ENCODE assay signal across 19 cellular contexts in genomic region chr11:17742019-17742418, GRCh38. TPM values are rescaled to one million over a fixed set of nuclear protein-coding genes. Genes with fewer than 3 reads are reported as not detected.
DNase-seq lines count a peak whose midpoint lies in the region; ATAC-seq and TF ChIP-seq lines count a peak whose summit lies in the region.
"Had no signal": no experiment of that assay in that cellular context is flagged by ENCODE, and none has a peak within 500 bp of the region (broad histone marks: within the 10 kb centered on the region; RNA-seq: fewer than 3 reads in every experiment).

No MANE protein-coding gene starts in this region.

- peaks cover 6% of the 10 kb centered on the region for H3K4me1 ChIP-seq in osteoblast (ENCODE audit: insufficient read depth, low read length)
- no peaks in the 10 kb centered on the region for H3K4me1 ChIP-seq in upper lobe of right lung

- no peak overlapping the region for H3K4me2 ChIP-seq in osteoblast (ENCODE audit: insufficient read depth, low read length)
- H3K4me2 ChIP-seq: BLaER1 had no signal

- H3K9me3 ChIP-seq in osteoblast (ENCODE audit: low read depth, low read length), result no peaks in the 10 kb centered on the region
- H3K9me3 ChIP-seq in upper lobe of right lung, result no peaks in the 10 kb centered on the region
- H3K9me3 ChIP-seq: BLaER1 had no signal

- intact Hi-C loops in Right ventricle myocardium inferior (cut with DNase I) (no loop called here), left cardiac atrium (cut with DNase I) (no loop called here), upper lobe of right lung (cut with DNase I) (no loop called here)

- ATAC-seq in Right ventricle myocardium inferior, result no peak
- no peak for ATAC-seq in left cardiac atrium
- ATAC-seq in upper lobe of right lung, result no peak
- ATAC-seq in HG03280 (IDR thresholded peaks at IDR 0.05; ENCODE audit: unreplicated experiment), result no peak
- no peak for ATAC-seq in GM19463 (IDR thresholded peaks at IDR 0.05; ENCODE audit: unreplicated experiment)
- ATAC-seq: GM12878 had no signal

- no peaks in the 10 kb centered on the region for H3K79me2 ChIP-seq in osteoblast (ENCODE audit: insufficient read depth, low read length)

- DNase-seq in Right ventricle myocardium inferior (ENCODE audit: missing footprints) (peak; percentile 20), left cardiac atrium (no peak), cerebellar cortex (ENCODE audit: low spot score) (peak; percentile 46), osteoblast (ENCODE audit: insufficient read length, low spot score, missing footprints) (peak; percentile 48), upper lobe of right lung (peak; percentile 27)
- DNase-seq: 8988T; CD4-positive, alpha-beta memory T cell; DMS153; DMS79; H9 had no signal

- H3K36me3 ChIP-seq in osteoblast (ENCODE audit: insufficient read depth, low read length) (no peaks in the 10 kb centered on the region), upper lobe of right lung (no peaks in the 10 kb centered on the region)
- H3K36me3 ChIP-seq: BLaER1 had no signal

- no peak overlapping the region for H2AFZ ChIP-seq in osteoblast (ENCODE audit: low read length)

- no peak overlapping the region for H3K4me3 ChIP-seq in osteoblast (ENCODE audit: insufficient read depth, low read length)
- H3K4me3 ChIP-seq in upper lobe of right lung, result no peak overlapping the region
- H3K4me3 ChIP-seq: BLaER1, GM12878 had no signal

- H4K20me1 ChIP-seq in osteoblast (ENCODE audit: insufficient read depth, low read length), result no peaks in the 10 kb centered on the region

- H3K27me3 ChIP-seq in osteoblast (ENCODE audit: insufficient read depth, low read length), result peaks cover 44% of the 10 kb centered on the region
- peaks cover 25% of the 10 kb centered on the region for H3K27me3 ChIP-seq in upper lobe of right lung
- H3K27me3 ChIP-seq: BLaER1 had no signal

- no peak for TF ChIP-seq CTCF in osteoblast (IDR thresholded peaks at IDR 0.05; ENCODE audit: extremely low read depth, low read depth, low read length)
- no peak for TF ChIP-seq CTCF in upper lobe of right lung (IDR thresholded peaks at IDR 0.05)

- H3K27ac ChIP-seq in osteoblast (ENCODE audit: low read depth, low read length) (no peak overlapping the region), upper lobe of right lung (no peak overlapping the region)
- H3K27ac ChIP-seq: BLaER1, HL-60 had no signal

RNA-seq across cellular contexts. Expression of gene KCNC1, which starts 7.4 kb away (rescaled TPM):
- total RNA-seq in Right ventricle myocardium inferior (not detected), left cardiac atrium (not detected), osteoblast (under 0.01 TPM in 1 of 2 replicates, not detected in the other), upper lobe of right lung (not detected)
- total RNA-seq: CD4-positive, alpha-beta memory T cell; GM12878 had no signal

RNA-seq across cellular contexts. Expression of gene MYOD1, which starts 22.6 kb away (rescaled TPM):
- total RNA-seq in Right ventricle myocardium inferior, result 0.27 TPM
- total RNA-seq in left cardiac atrium, result not detected
- not detected in 2 replicates for total RNA-seq in osteoblast
- total RNA-seq in upper lobe of right lung, result not detected
- total RNA-seq: A673; CD4-positive, alpha-beta memory T cell; Daoy; GM12878; H1; H9; HT1080 had no signal
